ENCODE assay signal across 29 cellular contexts in genomic region chr2:95238131-95238530, GRCh38. TPM values are rescaled to one million over a fixed set of nuclear protein-coding genes. Genes with fewer than 3 reads are reported as not detected.
"Had no signal": no experiment of that assay in that cellular context is flagged by ENCODE, and none has a peak within 500 bp of the region (broad histone marks: within the 10 kb centered on the region; RNA-seq: fewer than 3 reads in every experiment).

No MANE protein-coding gene starts in this region.

- H3K27me3 ChIP-seq: ascending aorta, cardiac muscle cell had no signal

- H3K27ac ChIP-seq: ascending aorta, cardiac muscle cell, VCaP had no signal

- FAIRE-seq: bronchial epithelial cell, TTC549 had no signal

- ATAC-seq: activated CD8-positive, alpha-beta memory T cell treated with anti-CD3 and anti-CD28 coated beads, Interleukin-2, amount 10 ng/mL, durations not matched to agents 7 days and 5 days; activated CD8-positive, alpha-beta T cell treated with anti-CD3 and anti-CD28 coated beads, Interleukin-2, amount 10 ng/mL, durations not matched to agents 7 days and 5 days; activated naive CD8-positive, alpha-beta T cell treated with anti-CD3 and anti-CD28 coated beads, Interleukin-2, amount 50 U/mL, for 24 hours had no signal

- H3K4me1 ChIP-seq: ascending aorta had no signal

- H3K36me3 ChIP-seq: ascending aorta, cardiac muscle cell had no signal

- DNase-seq: activated B cell treated with CpG ODN at 0.5 μM for 24 hours; activated CD4-positive, alpha-beta memory T cell treated with anti-CD3 and anti-CD28 coated beads, Interleukin-2, amount 10 ng/mL, durations not matched to agents 7 days and 5 days; activated CD4-positive, alpha-beta T cell treated with anti-CD3 and anti-CD28 coated beads for 4 hours; activated CD4-positive, alpha-beta T cell treated with anti-CD3 and anti-CD28 coated beads, Interleukin-2, amount 10 ng/mL, durations not matched to agents 24 days and 14 days; activated CD4-positive, alpha-beta T cell treated with anti-CD3 and anti-CD28 coated beads, Interleukin-2, amount 50 U/mL, for 48 hours; activated CD4-positive, CD25-positive, alpha-beta regulatory T cell treated with anti-CD3 and anti-CD28 coated beads, Interleukin-2, amount 50 U/mL, for 72 hours; activated CD8-positive, alpha-beta memory T cell treated with anti-CD3 and anti-CD28 coated beads for 24 hours; activated CD8-positive, alpha-beta memory T cell treated with anti-CD3 and anti-CD28 coated beads, Interleukin-2, amount 10 ng/mL, durations not matched to agents 7 days and 5 days; activated CD8-positive, alpha-beta memory T cell treated with anti-CD3 and anti-CD28 coated beads, Interleukin-2, amount 50 U/mL, for 48 hours; activated CD8-positive, alpha-beta T cell treated with anti-CD3 and anti-CD28 coated beads, Interleukin-2, amount 10 ng/mL, durations not matched to agents 7 days and 5 days; activated effector memory CD4-positive, alpha-beta T cell treated with Interleukin-2 at 50 U/mL for 16 hours; activated gamma-delta T cell; activated naive CD4-positive, alpha-beta T cell treated with anti-CD3 and anti-CD28 coated beads, Interleukin-2, amount 10 ng/mL, durations not matched to agents 7 days and 5 days; activated naive CD4-positive, alpha-beta T cell treated with Interleukin-2 at 50 U/mL for 16 hours; activated naive CD8-positive, alpha-beta T cell treated with anti-CD3 and anti-CD28 coated beads, Interleukin-2, amount 10 ng/mL, durations not matched to agents 7 days and 5 days; activated naive CD8-positive, alpha-beta T cell treated with anti-CD3 and anti-CD28 coated beads, Interleukin-2, amount 50 U/mL, for 24 hours; activated T-cell treated with anti-CD3 and anti-CD28 coated beads, Interleukin-2, amount 50 U/mL, for 24 hours; activated T-cell treated with anti-CD3 and anti-CD28 coated beads, Interleukin-2, amount 50 U/mL, for 48 hours; amygdala; anterior cingulate cortex; central memory CD4-positive, alpha-beta T cell; T-helper 1 cell; T-helper 2 cell; T-helper 9 cell had no signal

- H3K4me3 ChIP-seq: ascending aorta, cardiac muscle cell had no signal

RNA-seq across cellular contexts. Expression of gene PROM2, which starts 36.1 kb away (rescaled TPM):
- total RNA-seq: ascending aorta had no signal

RNA-seq across cellular contexts. Expression of gene KCNIP3, which starts 59.0 kb away (rescaled TPM):
- total RNA-seq: activated B cell treated with CpG ODN at 0.5 μM for 24 hours; activated CD4-positive, alpha-beta memory T cell treated with anti-CD3 and anti-CD28 coated beads, Interleukin-2, amount 10 ng/mL, durations not matched to agents 7 days and 5 days; activated CD4-positive, alpha-beta T cell treated with anti-CD3 and anti-CD28 coated beads, Interleukin-2, amount 10 ng/mL, durations not matched to agents 24 days and 14 days; activated CD8-positive, alpha-beta memory T cell treated with anti-CD3 and anti-CD28 coated beads, Interleukin-2, amount 10 ng/mL, durations not matched to agents 7 days and 5 days; activated CD8-positive, alpha-beta T cell treated with anti-CD3 and anti-CD28 coated beads, Interleukin-2, amount 10 ng/mL, durations not matched to agents 7 days and 5 days; activated naive CD8-positive, alpha-beta T cell treated with anti-CD3 and anti-CD28 coated beads, Interleukin-2, amount 10 ng/mL, durations not matched to agents 7 days and 5 days had no signal
